In the genomic region with DNA sequence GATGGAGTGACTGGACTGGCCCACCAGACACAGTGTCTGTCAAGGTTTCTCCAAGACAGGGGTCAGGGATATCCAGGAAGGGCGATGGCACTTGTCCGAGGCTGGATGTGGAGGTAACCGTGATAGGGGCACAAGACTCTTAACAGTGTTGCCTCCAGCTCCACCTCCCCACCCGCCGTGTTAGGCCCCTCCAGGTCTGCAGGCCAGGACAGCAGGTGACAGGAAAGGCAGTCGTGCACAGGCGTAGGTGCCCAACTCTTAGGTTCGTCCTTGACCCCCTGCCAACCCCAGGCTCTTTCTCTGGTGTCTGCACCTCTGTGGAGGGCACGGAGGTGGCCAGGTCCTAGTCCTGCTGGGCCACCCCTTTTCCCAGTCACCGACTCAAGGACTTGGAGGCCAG, we compare ENCODE assay signal across 21 cellular contexts. TPM values are rescaled to one million over a fixed set of nuclear protein-coding genes. Genes with fewer than 3 reads are reported as not detected.
DNase-seq lines count a peak whose midpoint lies in the region; ATAC-seq and TF ChIP-seq lines count a peak whose summit lies in the region.
"Had no signal": no experiment of that assay in that cellular context is flagged by ENCODE, and none has a peak within 500 bp of the region (broad histone marks: within the 10 kb centered on the region; RNA-seq: fewer than 3 reads in every experiment).

No MANE protein-coding gene starts in this region.

- intact Hi-C loops in Right ventricle myocardium superior (cut with DNase I) (no loop called here), mucosa of descending colon (cut with DNase I, micrococcal nuclease) (no loop called here), lower lobe of right lung (cut with DNase I) (no loop called here)

- ATAC-seq in Right ventricle myocardium superior (ENCODE audit: poor library complexity) (no peak), WTC11 (no peak), mucosa of descending colon (no peak), lower lobe of right lung (no peak)

- DNase-seq in Right ventricle myocardium superior = peak; percentile 29
- no peak for DNase-seq in right atrium auricular region (ENCODE audit: low spot score)
- no peak for DNase-seq in WTC11 (ENCODE audit: low spot score)
- peak in 2 of 3 donors; percentile 36 to 57 for DNase-seq in mucosa of descending colon
- peak; percentile 39 for DNase-seq in ureter (ENCODE audit: low spot score)
- no peak for DNase-seq in lower lobe of right lung
- DNase-seq in NCI-H510A (lab: John Stamatoyannopoulos, UW) = no peak
- DNase-seq in stimulated activated CD4-positive, alpha-beta T cell treated with anti-CD3 and anti-CD28 coated beads, Interleukin-1b, Interleukin-23, amount 100 ng/mL, for 48 hours = no peak
- DNase-seq: dermis blood vessel endothelial cell, NCI-H187 treated with DMSO at 0.1 percent for 48 hours, NCI-H774, SHP77, T1000, uterus had no signal

- TF ChIP-seq CTCF in right atrium auricular region (IDR thresholded peaks at IDR 0.05) (no peak), WTC11 (IDR thresholded peaks at IDR 0.05) (no peak), mucosa of descending colon (IDR thresholded peaks at IDR 0.05) (no peak), lower lobe of right lung (IDR thresholded peaks at IDR 0.05) (no peak)

- H3K27me3 ChIP-seq in right atrium auricular region (no peaks in the 10 kb centered on the region), lower lobe of right lung (ENCODE audit: low read depth) (no peaks in the 10 kb centered on the region)
- H3K27me3 ChIP-seq: cardiac muscle cell, neutrophil, uterus had no signal

- H3K4me3 Mint-ChIP-seq in WTC11 = no peak overlapping the region
- H3K4me3 Mint-ChIP-seq: activated naive CD4-positive, alpha-beta T cell treated with anti-CD3 and anti-CD28 coated beads, Interleukin-2, amount 50 U/mL, for 24 hours had no signal

- H3K4me1 ChIP-seq in right atrium auricular region = peaks cover 0 to 14% of the 10 kb centered on the region in 2 donors
- H3K4me1 ChIP-seq in mucosa of descending colon (ENCODE audit: low read depth) = peaks cover 91% of the 10 kb centered on the region
- H3K4me1 ChIP-seq in lower lobe of right lung = peaks cover 17% of the 10 kb centered on the region
- H3K4me1 ChIP-seq: prostate gland had no signal

- H3K4me3 ChIP-seq in right atrium auricular region (no peak overlapping the region), mucosa of descending colon (no peak overlapping the region), lower lobe of right lung (no peak overlapping the region)
- H3K4me3 ChIP-seq: cardiac muscle cell, HAP-1, prostate gland, uterus had no signal

- H3K27ac Mint-ChIP-seq in WTC11 = peak overlapping the region; percentile 74; the same call in 1 of the 2 replicates

- H3K9me3 ChIP-seq in right atrium auricular region (no peaks in the 10 kb centered on the region), mucosa of descending colon (no peaks in the 10 kb centered on the region), lower lobe of right lung (no peaks in the 10 kb centered on the region)
- H3K9me3 ChIP-seq: HAP-1, neutrophil, prostate gland, uterus had no signal

- CTCF ChIA-PET in WTC11 (lab: Charles Lee) = interaction anchor here (0.9 to 2.4 kb wide), 3 partner anchors 11 to 50 kb away, joined by 3 to 9 read pairs (median 8); no protein-coding TSS in a partner anchor

- H3K9me3 Mint-ChIP-seq in WTC11 = no peaks in the 10 kb centered on the region
- H3K9me3 Mint-ChIP-seq: activated naive CD4-positive, alpha-beta T cell treated with anti-CD3 and anti-CD28 coated beads, Interleukin-2, amount 50 U/mL, for 24 hours had no signal

- POLR2A ChIA-PET in WTC11 (lab: Charles Lee) = no interaction called here

- H3K36me3 ChIP-seq in right atrium auricular region = peaks cover 4% of the 10 kb centered on the region
- no peaks in the 10 kb centered on the region for H3K36me3 ChIP-seq in mucosa of descending colon (ENCODE audit: low read depth)
- H3K36me3 ChIP-seq in lower lobe of right lung = peaks cover 7% of the 10 kb centered on the region
- H3K36me3 ChIP-seq: uterus had no signal

- H3K36me3 Mint-ChIP-seq in WTC11 = peaks cover 53% of the 10 kb centered on the region

- H3K27ac ChIP-seq in right atrium auricular region = no peak overlapping the region
- no peak overlapping the region for H3K27ac ChIP-seq in lower lobe of right lung
- H3K27ac ChIP-seq: C4-2B, cardiac muscle cell, neutrophil, prostate gland, uterus had no signal

- no peaks in the 10 kb centered on the region for H3K27me3 Mint-ChIP-seq in WTC11 (ENCODE audit: low read depth)
- H3K27me3 Mint-ChIP-seq: activated naive CD4-positive, alpha-beta T cell treated with anti-CD3 and anti-CD28 coated beads, Interleukin-2, amount 50 U/mL, for 24 hours had no signal

- peaks cover 29% of the 10 kb centered on the region for H3K4me1 Mint-ChIP-seq in WTC11

TF ChIP-seq in WTC11, 78 proteins besides CTCF, POLR2A, EP300 and RAD21:
- TF ChIP-seq ESRRA (CRISPR knock-in tag; IDR thresholded peaks at IDR 0.05; ENCODE audit: borderline replicate concordance) (no peak), EMX1 (CRISPR knock-in tag; IDR thresholded peaks at IDR 0.05) (no peak), ZBTB21 (CRISPR knock-in tag; IDR thresholded peaks at IDR 0.05; ENCODE audit: borderline replicate concordance) (no peak), NFATC4 (CRISPR knock-in tag; IDR thresholded peaks at IDR 0.05) (no peak), GABPB1 (CRISPR knock-in tag; IDR thresholded peaks at IDR 0.05) (no peak), NFYB (CRISPR knock-in tag; conservative IDR thresholded peaks at IDR 0.05; ENCODE audit: low read depth) (no peak), JAZF1 (CRISPR knock-in tag; IDR thresholded peaks at IDR 0.05) (no peak)
- TF ChIP-seq, protein P1, sequence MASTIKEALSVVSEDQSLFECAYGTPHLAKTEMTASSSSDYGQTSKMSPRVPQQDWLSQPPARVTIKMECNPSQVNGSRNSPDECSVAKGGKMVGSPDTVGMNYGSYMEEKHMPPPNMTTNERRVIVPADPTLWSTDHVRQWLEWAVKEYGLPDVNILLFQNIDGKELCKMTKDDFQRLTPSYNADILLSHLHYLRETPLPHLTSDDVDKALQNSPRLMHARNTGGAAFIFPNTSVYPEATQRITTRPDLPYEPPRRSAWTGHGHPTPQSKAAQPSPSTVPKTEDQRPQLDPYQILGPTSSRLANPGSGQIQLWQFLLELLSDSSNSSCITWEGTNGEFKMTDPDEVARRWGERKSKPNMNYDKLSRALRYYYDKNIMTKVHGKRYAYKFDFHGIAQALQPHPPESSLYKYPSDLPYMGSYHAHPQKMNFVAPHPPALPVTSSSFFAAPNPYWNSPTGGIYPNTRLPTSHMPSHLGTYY (CRISPR knock-in tag; IDR thresholded peaks at IDR 0.05) = no peak

RNA-seq across cellular contexts. Expression of a gene that starts 10.1 kb away (rescaled TPM):
- total RNA-seq in Right ventricle myocardium superior (25.3 TPM), right atrium auricular region (10 to 100 TPM; 35.8 to 38.3 TPM), WTC11 (2021) (316 to 347 TPM (median 338 TPM) in 3 replicates), mucosa of descending colon (1,000 to 10,000 TPM; 1,048 to 2,192 (median 2,113) TPM), ureter (227 TPM), lower lobe of right lung (27.6 TPM)

RNA-seq across cellular contexts. Expression of a gene that starts 50.2 kb away (rescaled TPM):
- total RNA-seq in Right ventricle myocardium superior (not detected), right atrium auricular region (not detected), WTC11 (2021) (not detected in 3 replicates), mucosa of descending colon (1 to 10 TPM in 2 of 3 donors, under 1 TPM in 1; 0.99 to 1.1 (median 1.1) TPM), ureter (0.39 TPM), lower lobe of right lung (0.74 TPM)
- total RNA-seq: cardiac muscle cell, dermis blood vessel endothelial cell, LHCN-M2, uterus had no signal

Comparison
In these comparisons a context has a peak if more than half of its experiments do, and no peak if none do; other contexts are left out.
1. DNase-seq: peak in Right ventricle myocardium superior (single experiment), mucosa of descending colon (2 of 3) and ureter (single experiment); none in right atrium auricular region (single experiment), WTC11 (single experiment), lower lobe of right lung (single experiment), NCI-H510A (single experiment) and stimulated activated CD4-positive, alpha-beta T cell treated with anti-CD3 and anti-CD28 coated beads, Interleukin-1b, Interleukin-23, amount 100 ng/mL, for 48 hours (single experiment).